Comparison of ENCODE assay signal across 8 cellular contexts in genomic region chr14:73491256-73491976, GRCh38. TPM values are rescaled to one million over a fixed set of nuclear protein-coding genes. Genes with fewer than 3 reads are reported as not detected.
DNase-seq lines count a peak whose midpoint lies in the region; ATAC-seq and TF ChIP-seq lines count a peak whose summit lies in the region.

No MANE protein-coding gene starts in this region.

- H3K36me3 ChIP-seq in left lung, result peaks cover 0 to 7% of the 10 kb centered on the region in 2 donors

- H3K4me1 ChIP-seq in left lung, result peaks cover 11 to 37% of the 10 kb centered on the region in 2 donors

- DNase-seq in NCI-H146 (lab: John Stamatoyannopoulos, UW) (peak; percentile 73), left lung (peak; percentile 69 to 92), GDM1 (lab: John Stamatoyannopoulos, UW) (no peak)
- peak; percentile 27 for DNase-seq in activated CD4-positive, CD25-positive, alpha-beta regulatory T cell treated with anti-CD3 and anti-CD28 coated beads, Interleukin-2, amount 50 U/mL, for 16 hours (ENCODE audit: low read depth, low spot score)
- peak; percentile 72 for DNase-seq in central memory CD4-positive, alpha-beta T cell
- peak; percentile 36 to 53 (median 37) for DNase-seq in stimulated activated CD4-positive, alpha-beta T cell treated with anti-CD3 and anti-CD28 coated beads, TNF-alpha, amount 100 ng/mL, for 1 hour (ENCODE audit: low read depth in 3 of 3, low spot score in 1 of 3)

- no peaks in the 10 kb centered on the region for H3K27me3 ChIP-seq in left lung

- no peaks in the 10 kb centered on the region for H3K9me3 ChIP-seq in left lung

- peak overlapping the region; percentile 86 to 90 for H3K27ac ChIP-seq in left lung

- intact Hi-C loops in left lung (cut with DNase I), result no loop called here

- no peak for TF ChIP-seq CTCF in left lung (IDR thresholded peaks at IDR 0.05)

- ATAC-seq in GM18499 (IDR thresholded peaks at IDR 0.05; ENCODE audit: insufficient read depth, unreplicated experiment), result peak; percentile 15
- peak; percentile 63 for ATAC-seq in HG02759 (IDR thresholded peaks at IDR 0.05; ENCODE audit: unreplicated experiment)
- peak; percentile 75 for ATAC-seq in left lung

- peak overlapping the region; percentile 80 to 86 for H3K4me3 ChIP-seq in left lung

RNA-seq across cellular contexts. Expression of gene RIOX1, which starts 0.7 kb away (rescaled TPM):
- total RNA-seq in left lung, result 10 to 100 TPM; 11.9 to 14.7 TPM

RNA-seq across cellular contexts. Expression of gene NUMB, which starts 33.1 kb away (rescaled TPM):
- 100 to 1,000 TPM in 1 of 2 donors, 10 to 100 TPM in 1; 95.1 to 121 TPM for total RNA-seq in left lung

RNA-seq across cellular contexts. Expression of gene ACOT1, which starts 45.5 kb away (rescaled TPM):
- total RNA-seq in left lung, result 10 to 100 TPM; 11.5 to 13.6 TPM

Comparison
In these comparisons a context has a peak if more than half of its experiments do, and no peak if none do; other contexts are left out.
1. ATAC-seq: peak in every context shown above with its lines; median percentile 75 in left lung; 63 in HG02759; 15 in GM18499.